ENCODE assay signal across 8 cellular contexts in the genomic region with DNA sequence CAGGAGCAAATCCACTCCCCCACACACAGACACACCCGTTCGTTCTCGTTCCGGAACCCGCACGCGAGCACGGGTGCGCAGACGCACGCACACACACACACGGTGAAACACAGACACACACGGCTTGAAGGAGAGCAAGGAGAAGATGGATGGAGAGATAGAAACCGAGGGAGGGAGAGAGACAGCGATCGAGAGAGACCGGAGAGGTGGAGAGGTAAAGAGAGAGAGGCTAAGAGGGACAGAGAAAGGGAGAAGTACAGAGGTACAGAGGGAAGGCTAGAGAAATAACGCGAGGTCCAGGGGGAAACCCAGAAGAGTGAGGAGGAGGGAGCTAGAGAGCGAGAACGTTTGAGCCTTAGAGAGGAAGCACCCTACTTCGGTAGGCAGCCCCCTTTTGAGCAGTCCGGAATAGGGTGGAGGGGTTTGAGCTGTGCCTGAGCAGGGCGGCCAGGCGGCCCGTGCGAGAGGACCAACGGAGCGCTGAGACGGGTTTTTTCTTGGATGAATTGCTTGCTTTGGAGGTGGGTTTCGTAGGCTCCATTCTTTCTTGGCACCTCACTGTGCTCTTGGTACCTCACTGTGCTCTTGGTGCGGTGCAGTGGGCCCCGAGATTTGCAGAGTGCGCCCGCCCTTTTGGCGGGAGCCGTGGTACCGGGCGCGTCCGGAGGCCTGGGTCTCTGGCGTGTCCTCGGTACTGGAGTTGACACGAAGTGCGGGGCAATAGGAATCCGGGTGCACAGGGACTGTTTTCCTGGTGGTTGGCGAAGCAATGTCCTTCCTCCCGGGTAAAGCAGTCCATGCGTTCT.
A peak's percentile ranks its signal among the peaks of the same experiment; 100 is the strongest.
DNase-seq lines count a peak whose midpoint lies in the region; ATAC-seq and TF ChIP-seq lines count a peak whose summit lies in the region.

No MANE protein-coding gene starts in this region.

- no peak for TF ChIP-seq CTCF in heart right ventricle (IDR thresholded peaks at IDR 0.05)
- TF ChIP-seq CTCF in psoas muscle (IDR thresholded peaks at IDR 0.05), result no peak

- peaks cover 22% of the 10 kb centered on the region for H3K4me1 Mint-ChIP-seq in activated naive CD4-positive, alpha-beta T cell treated with anti-CD3 and anti-CD28 coated beads for 36 hours (ENCODE audit: low read depth)

- intact Hi-C loops in activated naive CD4-positive, alpha-beta T cell treated with anti-CD3 and anti-CD28 coated beads for 36 hours (cut with micrococcal nuclease), result no loop called here
- intact Hi-C loops in heart right ventricle (cut with DNase I), result no loop called here
- intact Hi-C loops in psoas muscle (cut with DNase I), result no loop called here

- peak; percentile 42 for ATAC-seq in HG02885 (IDR thresholded peaks at IDR 0.05; ENCODE audit: poor library complexity, unreplicated experiment)
- ATAC-seq in heart right ventricle, result peak; percentile 56 to 82 (median 68)
- ATAC-seq in psoas muscle, result peak; percentile 44 to 67 (median 56)
- ATAC-seq in GM18517 (IDR thresholded peaks at IDR 0.05; ENCODE audit: unreplicated experiment), result no peak
- ATAC-seq in GM21529 (IDR thresholded peaks at IDR 0.05; ENCODE audit: unreplicated experiment), result no peak

- H3K27me3 Mint-ChIP-seq in activated naive CD4-positive, alpha-beta T cell treated with anti-CD3 and anti-CD28 coated beads for 36 hours (ENCODE audit: low read depth), result peaks cover 50% of the 10 kb centered on the region

- H3K9me3 ChIP-seq in NT2/D1 (ENCODE audit: insufficient read depth, low read length) (no peaks in the 10 kb centered on the region), heart right ventricle (no peaks in the 10 kb centered on the region), psoas muscle (no peaks in the 10 kb centered on the region)

- 1% methylated on average over 49 of the region's 49 CpGs for WGBS in heart right ventricle, 2 donors
- WGBS in psoas muscle, 3 donors, result 1 to 4% (median 1%) methylated on average over 47 to 49 of the region's 49 CpGs

- H3K36me3 Mint-ChIP-seq in activated naive CD4-positive, alpha-beta T cell treated with anti-CD3 and anti-CD28 coated beads for 36 hours (ENCODE audit: low read depth), result no peaks in the 10 kb centered on the region

- CTCF ChIA-PET in activated naive CD4-positive, alpha-beta T cell treated with anti-CD3 and anti-CD28 coated beads for 36 hours (lab: Charles Lee), result no interaction called here

- H3K4me1 ChIP-seq in NT2/D1 (ENCODE audit: insufficient read depth, insufficient read length) (no peaks in the 10 kb centered on the region), heart right ventricle (peaks cover 3 to 22% (median 19%) of the 10 kb centered on the region in 9 donors), psoas muscle (peaks cover 15% of the 10 kb centered on the region)

- H3K4me3 ChIP-seq in NT2/D1 (ENCODE audit: insufficient read length, low read depth) (peak overlapping the region; percentile 79), heart right ventricle (peak overlapping the region; percentile 3 to 55 (median 46)), psoas muscle (peak overlapping the region; percentile 60)

- H3K4me3 Mint-ChIP-seq in activated naive CD4-positive, alpha-beta T cell treated with anti-CD3 and anti-CD28 coated beads for 36 hours, result peak overlapping the region; percentile 84

- no peaks in the 10 kb centered on the region for H3K27me3 ChIP-seq in NT2/D1 (ENCODE audit: insufficient read depth, insufficient read length)
- peaks cover 6 to 54% (median 52%) of the 10 kb centered on the region in 7 donors for H3K27me3 ChIP-seq in heart right ventricle
- peaks cover under 1 to 54% (median 38%) of the 10 kb centered on the region in 3 donors for H3K27me3 ChIP-seq in psoas muscle (ENCODE audit: insufficient read depth in 3 of 3, low read length in 2 of 3)

- H3K27ac Mint-ChIP-seq in activated naive CD4-positive, alpha-beta T cell treated with anti-CD3 and anti-CD28 coated beads for 36 hours, result peak overlapping the region; percentile 21

- H3K36me3 ChIP-seq in NT2/D1 (ENCODE audit: insufficient read depth, insufficient read length, low read length) (peaks cover 17% of the 10 kb centered on the region), heart right ventricle (no peaks in the 10 kb centered on the region), psoas muscle (ENCODE audit: insufficient read depth in 1 of 2, low read depth in 1 of 2) (no peaks in the 10 kb centered on the region)

- no peaks in the 10 kb centered on the region for H3K9me3 Mint-ChIP-seq in activated naive CD4-positive, alpha-beta T cell treated with anti-CD3 and anti-CD28 coated beads for 36 hours

- peak overlapping the region; percentile 94 for H3K9ac ChIP-seq in NT2/D1 (ENCODE audit: insufficient read length, low read depth)

- DNase-seq in D341Med (ENCODE audit: low spot score) (peak; percentile 54), NT2/D1 (ENCODE audit: low read depth, low spot score) (peak; percentile 42), heart right ventricle (no peak), psoas muscle (no peak)
- peak; percentile 51 for DNase-seq in activated naive CD4-positive, alpha-beta T cell treated with anti-CD3 and anti-CD28 coated beads for 36 hours

- H3K27ac ChIP-seq in heart right ventricle (peak overlapping the region in 2 of 10 donors; percentile 22 to 23), psoas muscle (no peak overlapping the region)

Comparison
In these comparisons a context has a peak if more than half of its experiments do, and no peak if none do; other contexts are left out.
1. DNase-seq: peak in D341Med (single experiment), NT2/D1 (single experiment) and activated naive CD4-positive, alpha-beta T cell treated with anti-CD3 and anti-CD28 coated beads for 36 hours (single experiment); none in heart right ventricle (0 of 2) and psoas muscle (0 of 2).
2. ATAC-seq: peak in HG02885 (single experiment), heart right ventricle (8 of 8) and psoas muscle (4 of 4); none in GM18517 (single experiment) and GM21529 (single experiment).
3. Peak in every context shown above with its lines, with median percentiles within 50 percentile points of each other: H3K4me3 ChIP-seq.